1 cellular context compared by ENCODE assay signal in genomic region chr6:105024803-105025202, GRCh38.
TF ChIP-seq lines count a peak whose summit lies in the region.

No MANE protein-coding gene starts in this region.

TF ChIP-seq in H1, 55 proteins besides CTCF, POLR2A, EP300 and RAD21:
- TF ChIP-seq, protein P1, sequence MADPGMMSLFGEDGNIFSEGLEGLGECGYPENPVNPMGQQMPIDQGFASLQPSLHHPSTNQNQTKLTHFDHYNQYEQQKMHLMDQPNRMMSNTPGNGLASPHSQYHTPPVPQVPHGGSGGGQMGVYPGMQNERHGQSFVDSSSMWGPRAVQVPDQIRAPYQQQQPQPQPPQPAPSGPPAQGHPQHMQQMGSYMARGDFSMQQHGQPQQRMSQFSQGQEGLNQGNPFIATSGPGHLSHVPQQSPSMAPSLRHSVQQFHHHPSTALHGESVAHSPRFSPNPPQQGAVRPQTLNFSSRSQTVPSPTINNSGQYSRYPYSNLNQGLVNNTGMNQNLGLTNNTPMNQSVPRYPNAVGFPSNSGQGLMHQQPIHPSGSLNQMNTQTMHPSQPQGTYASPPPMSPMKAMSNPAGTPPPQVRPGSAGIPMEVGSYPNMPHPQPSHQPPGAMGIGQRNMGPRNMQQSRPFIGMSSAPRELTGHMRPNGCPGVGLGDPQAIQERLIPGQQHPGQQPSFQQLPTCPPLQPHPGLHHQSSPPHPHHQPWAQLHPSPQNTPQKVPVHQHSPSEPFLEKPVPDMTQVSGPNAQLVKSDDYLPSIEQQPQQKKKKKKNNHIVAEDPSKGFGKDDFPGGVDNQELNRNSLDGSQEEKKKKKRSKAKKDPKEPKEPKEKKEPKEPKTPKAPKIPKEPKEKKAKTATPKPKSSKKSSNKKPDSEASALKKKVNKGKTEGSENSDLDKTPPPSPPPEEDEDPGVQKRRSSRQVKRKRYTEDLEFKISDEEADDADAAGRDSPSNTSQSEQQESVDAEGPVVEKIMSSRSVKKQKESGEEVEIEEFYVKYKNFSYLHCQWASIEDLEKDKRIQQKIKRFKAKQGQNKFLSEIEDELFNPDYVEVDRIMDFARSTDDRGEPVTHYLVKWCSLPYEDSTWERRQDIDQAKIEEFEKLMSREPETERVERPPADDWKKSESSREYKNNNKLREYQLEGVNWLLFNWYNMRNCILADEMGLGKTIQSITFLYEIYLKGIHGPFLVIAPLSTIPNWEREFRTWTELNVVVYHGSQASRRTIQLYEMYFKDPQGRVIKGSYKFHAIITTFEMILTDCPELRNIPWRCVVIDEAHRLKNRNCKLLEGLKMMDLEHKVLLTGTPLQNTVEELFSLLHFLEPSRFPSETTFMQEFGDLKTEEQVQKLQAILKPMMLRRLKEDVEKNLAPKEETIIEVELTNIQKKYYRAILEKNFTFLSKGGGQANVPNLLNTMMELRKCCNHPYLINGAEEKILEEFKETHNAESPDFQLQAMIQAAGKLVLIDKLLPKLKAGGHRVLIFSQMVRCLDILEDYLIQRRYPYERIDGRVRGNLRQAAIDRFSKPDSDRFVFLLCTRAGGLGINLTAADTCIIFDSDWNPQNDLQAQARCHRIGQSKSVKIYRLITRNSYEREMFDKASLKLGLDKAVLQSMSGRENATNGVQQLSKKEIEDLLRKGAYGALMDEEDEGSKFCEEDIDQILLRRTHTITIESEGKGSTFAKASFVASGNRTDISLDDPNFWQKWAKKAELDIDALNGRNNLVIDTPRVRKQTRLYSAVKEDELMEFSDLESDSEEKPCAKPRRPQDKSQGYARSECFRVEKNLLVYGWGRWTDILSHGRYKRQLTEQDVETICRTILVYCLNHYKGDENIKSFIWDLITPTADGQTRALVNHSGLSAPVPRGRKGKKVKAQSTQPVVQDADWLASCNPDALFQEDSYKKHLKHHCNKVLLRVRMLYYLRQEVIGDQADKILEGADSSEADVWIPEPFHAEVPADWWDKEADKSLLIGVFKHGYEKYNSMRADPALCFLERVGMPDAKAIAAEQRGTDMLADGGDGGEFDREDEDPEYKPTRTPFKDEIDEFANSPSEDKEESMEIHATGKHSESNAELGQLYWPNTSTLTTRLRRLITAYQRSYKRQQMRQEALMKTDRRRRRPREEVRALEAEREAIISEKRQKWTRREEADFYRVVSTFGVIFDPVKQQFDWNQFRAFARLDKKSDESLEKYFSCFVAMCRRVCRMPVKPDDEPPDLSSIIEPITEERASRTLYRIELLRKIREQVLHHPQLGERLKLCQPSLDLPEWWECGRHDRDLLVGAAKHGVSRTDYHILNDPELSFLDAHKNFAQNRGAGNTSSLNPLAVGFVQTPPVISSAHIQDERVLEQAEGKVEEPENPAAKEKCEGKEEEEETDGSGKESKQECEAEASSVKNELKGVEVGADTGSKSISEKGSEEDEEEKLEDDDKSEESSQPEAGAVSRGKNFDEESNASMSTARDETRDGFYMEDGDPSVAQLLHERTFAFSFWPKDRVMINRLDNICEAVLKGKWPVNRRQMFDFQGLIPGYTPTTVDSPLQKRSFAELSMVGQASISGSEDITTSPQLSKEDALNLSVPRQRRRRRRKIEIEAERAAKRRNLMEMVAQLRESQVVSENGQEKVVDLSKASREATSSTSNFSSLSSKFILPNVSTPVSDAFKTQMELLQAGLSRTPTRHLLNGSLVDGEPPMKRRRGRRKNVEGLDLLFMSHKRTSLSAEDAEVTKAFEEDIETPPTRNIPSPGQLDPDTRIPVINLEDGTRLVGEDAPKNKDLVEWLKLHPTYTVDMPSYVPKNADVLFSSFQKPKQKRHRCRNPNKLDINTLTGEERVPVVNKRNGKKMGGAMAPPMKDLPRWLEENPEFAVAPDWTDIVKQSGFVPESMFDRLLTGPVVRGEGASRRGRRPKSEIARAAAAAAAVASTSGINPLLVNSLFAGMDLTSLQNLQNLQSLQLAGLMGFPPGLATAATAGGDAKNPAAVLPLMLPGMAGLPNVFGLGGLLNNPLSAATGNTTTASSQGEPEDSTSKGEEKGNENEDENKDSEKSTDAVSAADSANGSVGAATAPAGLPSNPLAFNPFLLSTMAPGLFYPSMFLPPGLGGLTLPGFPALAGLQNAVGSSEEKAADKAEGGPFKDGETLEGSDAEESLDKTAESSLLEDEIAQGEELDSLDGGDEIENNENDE (IDR thresholded peaks at IDR 0.05; ENCODE audit: insufficient replicate concordance, low read length), result peak; percentile 94
- no peak for TF ChIP-seq ATF3 (IDR thresholded peaks at IDR 0.05; ENCODE audit: insufficient read depth, low read depth, low read length)
- no peak for TF ChIP-seq SRF (IDR thresholded peaks at IDR 0.05; ENCODE audit: low read depth, low read length)
- no peak for TF ChIP-seq SIRT6 (IDR thresholded peaks at IDR 0.05; ENCODE audit: low read length)
- TF ChIP-seq SUZ12 (IDR thresholded peaks at IDR 0.05; ENCODE audit: low read length), result no peak
- TF ChIP-seq CHD1 (IDR thresholded peaks at IDR 0.05; ENCODE audit: low read depth, low read length), result no peak
TF ChIP-seq in H1: peak in this region for 1.
